ENCODE assay signal across 1 cellular context in the genomic region with DNA sequence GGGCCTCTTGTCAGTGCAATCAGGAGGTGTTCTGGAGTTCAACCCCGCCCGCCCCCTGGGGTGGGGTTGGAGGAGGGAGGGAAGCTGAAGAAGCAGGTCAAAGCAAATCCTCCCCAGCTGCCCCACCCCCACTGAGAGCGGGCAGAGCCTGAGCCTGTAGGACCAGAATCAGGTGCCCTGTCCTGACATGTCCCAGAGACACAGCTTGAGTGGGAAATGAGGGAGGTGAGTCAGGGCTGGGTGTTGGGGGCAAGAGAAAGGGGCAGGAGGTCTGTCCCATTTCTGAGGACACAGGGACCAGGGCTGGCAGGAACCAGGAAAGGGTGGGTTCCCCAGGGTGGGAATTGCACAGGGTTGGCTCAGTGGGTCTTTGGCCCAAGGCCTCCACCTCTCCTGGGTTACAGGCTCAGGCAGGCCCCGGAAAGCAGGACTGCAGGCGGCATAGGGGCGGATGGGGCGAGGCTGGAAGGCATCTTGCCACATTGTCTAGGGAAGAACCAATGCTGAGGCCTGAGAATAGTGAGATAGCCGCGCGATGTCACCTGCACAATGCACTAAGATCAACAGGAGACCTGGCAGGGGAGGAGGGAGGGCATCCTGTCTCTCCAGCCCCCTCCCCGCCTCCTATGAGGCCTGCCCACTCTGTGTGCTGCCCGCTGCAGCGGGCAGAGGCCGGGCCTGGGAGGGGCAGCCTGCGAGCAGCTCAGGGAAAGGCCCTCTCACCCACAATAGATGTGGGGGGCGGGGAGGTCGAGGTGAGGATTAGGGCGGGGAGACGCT.
TF ChIP-seq lines count a peak whose summit lies in the region.

No MANE protein-coding gene starts in this region.

TF ChIP-seq in K562, 482 proteins besides CTCF, POLR2A, EP300 and RAD21:
- TF ChIP-seq, protein P1, sequence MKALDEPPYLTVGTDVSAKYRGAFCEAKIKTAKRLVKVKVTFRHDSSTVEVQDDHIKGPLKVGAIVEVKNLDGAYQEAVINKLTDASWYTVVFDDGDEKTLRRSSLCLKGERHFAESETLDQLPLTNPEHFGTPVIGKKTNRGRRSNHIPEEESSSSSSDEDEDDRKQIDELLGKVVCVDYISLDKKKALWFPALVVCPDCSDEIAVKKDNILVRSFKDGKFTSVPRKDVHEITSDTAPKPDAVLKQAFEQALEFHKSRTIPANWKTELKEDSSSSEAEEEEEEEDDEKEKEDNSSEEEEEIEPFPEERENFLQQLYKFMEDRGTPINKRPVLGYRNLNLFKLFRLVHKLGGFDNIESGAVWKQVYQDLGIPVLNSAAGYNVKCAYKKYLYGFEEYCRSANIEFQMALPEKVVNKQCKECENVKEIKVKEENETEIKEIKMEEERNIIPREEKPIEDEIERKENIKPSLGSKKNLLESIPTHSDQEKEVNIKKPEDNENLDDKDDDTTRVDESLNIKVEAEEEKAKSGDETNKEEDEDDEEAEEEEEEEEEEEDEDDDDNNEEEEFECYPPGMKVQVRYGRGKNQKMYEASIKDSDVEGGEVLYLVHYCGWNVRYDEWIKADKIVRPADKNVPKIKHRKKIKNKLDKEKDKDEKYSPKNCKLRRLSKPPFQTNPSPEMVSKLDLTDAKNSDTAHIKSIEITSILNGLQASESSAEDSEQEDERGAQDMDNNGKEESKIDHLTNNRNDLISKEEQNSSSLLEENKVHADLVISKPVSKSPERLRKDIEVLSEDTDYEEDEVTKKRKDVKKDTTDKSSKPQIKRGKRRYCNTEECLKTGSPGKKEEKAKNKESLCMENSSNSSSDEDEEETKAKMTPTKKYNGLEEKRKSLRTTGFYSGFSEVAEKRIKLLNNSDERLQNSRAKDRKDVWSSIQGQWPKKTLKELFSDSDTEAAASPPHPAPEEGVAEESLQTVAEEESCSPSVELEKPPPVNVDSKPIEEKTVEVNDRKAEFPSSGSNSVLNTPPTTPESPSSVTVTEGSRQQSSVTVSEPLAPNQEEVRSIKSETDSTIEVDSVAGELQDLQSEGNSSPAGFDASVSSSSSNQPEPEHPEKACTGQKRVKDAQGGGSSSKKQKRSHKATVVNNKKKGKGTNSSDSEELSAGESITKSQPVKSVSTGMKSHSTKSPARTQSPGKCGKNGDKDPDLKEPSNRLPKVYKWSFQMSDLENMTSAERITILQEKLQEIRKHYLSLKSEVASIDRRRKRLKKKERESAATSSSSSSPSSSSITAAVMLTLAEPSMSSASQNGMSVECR (CRISPR knock-in tag; IDR thresholded peaks at IDR 0.05): no peak
- TF ChIP-seq TSC22D4 (tag; IDR thresholded peaks at IDR 0.05) (no peak), ZKSCAN8 (CRISPR knock-in tag; IDR thresholded peaks at IDR 0.05) (no peak), PHTF2 (CRISPR knock-in tag; IDR thresholded peaks at IDR 0.05) (no peak), ZKSCAN1 (IDR thresholded peaks at IDR 0.05; ENCODE audit: low read depth, low read length) (no peak), ZNF324 (CRISPR knock-in tag; IDR thresholded peaks at IDR 0.05) (no peak), ZNF764 (CRISPR knock-in tag; IDR thresholded peaks at IDR 0.05; ENCODE audit: low read depth) (no peak), ZNF77 (CRISPR knock-in tag; IDR thresholded peaks at IDR 0.05) (no peak), ZNF184 (CRISPR knock-in tag; IDR thresholded peaks at IDR 0.05) (no peak), NR3C1 (CRISPR knock-in tag; IDR thresholded peaks at IDR 0.05) (no peak), ZBTB7A (IDR thresholded peaks at IDR 0.05; ENCODE audit: borderline replicate concordance, control insufficient read depth, low read depth, low read length) (no peak), ZC3H4 (CRISPR knock-in tag; IDR thresholded peaks at IDR 0.05; ENCODE audit: borderline replicate concordance) (no peak)
